Comparison of ENCODE assay signal across 15 cellular contexts in the genomic region with DNA sequence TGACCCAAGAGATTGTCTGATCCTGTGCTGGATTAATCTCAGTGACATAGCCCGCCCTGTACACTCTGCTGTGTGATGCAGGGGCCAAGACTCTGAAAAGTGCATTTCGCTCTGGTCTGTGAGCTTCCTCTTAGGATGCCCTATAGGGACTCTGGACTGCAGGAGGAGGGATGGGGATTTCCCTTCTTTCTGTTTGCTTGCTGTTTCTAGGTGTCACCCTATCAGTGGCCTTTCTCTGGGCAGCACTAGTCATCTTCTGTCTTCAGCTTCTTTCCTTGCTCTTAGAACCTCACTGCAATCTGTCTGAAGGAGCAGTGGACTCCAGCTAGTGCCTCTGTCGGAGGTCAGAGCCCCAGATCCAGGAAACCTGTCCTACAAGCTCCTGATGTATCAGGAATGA. TPM values are rescaled to one million over a fixed set of nuclear protein-coding genes. Genes with fewer than 3 reads are reported as not detected.
DNase-seq lines count a peak whose midpoint lies in the region; ATAC-seq lines count a peak whose summit lies in the region.
"Had no signal": no experiment of that assay in that cellular context is flagged by ENCODE, and none has a peak within 500 bp of the region (broad histone marks: within the 10 kb centered on the region; RNA-seq: fewer than 3 reads in every experiment).

No MANE protein-coding gene starts in this region.

- H3K9me3 Mint-ChIP-seq in activated T-helper 17 cell treated with anti-CD3 and anti-CD28 coated beads, Interleukin-2, amount 50 U/mL, for 72 hours = no peaks in the 10 kb centered on the region
- H3K9me3 Mint-ChIP-seq in stimulated activated memory B cell treated with anti-CD40 and anti-IgM and Interleukin-4, amounts not matched to agents 10 μg/mL and 1 μg/mL and 100 μg/mL, for 72 hours = peaks cover 4% of the 10 kb centered on the region
- H3K9me3 Mint-ChIP-seq: CD8-positive, alpha-beta T cell; H9 had no signal

- peak overlapping the region; percentile 52 for H3K27ac Mint-ChIP-seq in activated T-helper 17 cell treated with anti-CD3 and anti-CD28 coated beads, Interleukin-2, amount 50 U/mL, for 72 hours
- H3K27ac Mint-ChIP-seq in stimulated activated memory B cell treated with anti-CD40 and anti-IgM and Interleukin-4, amounts not matched to agents 10 μg/mL and 1 μg/mL and 100 μg/mL, for 72 hours = no peak overlapping the region
- H3K27ac Mint-ChIP-seq: CD8-positive, alpha-beta T cell; H9 had no signal

- no peaks in the 10 kb centered on the region for H3K27me3 Mint-ChIP-seq in activated T-helper 17 cell treated with anti-CD3 and anti-CD28 coated beads, Interleukin-2, amount 50 U/mL, for 72 hours
- H3K27me3 Mint-ChIP-seq in stimulated activated memory B cell treated with anti-CD40 and anti-IgM and Interleukin-4, amounts not matched to agents 10 μg/mL and 1 μg/mL and 100 μg/mL, for 72 hours = no peaks in the 10 kb centered on the region

- ATAC-seq in GM18498 (IDR thresholded peaks at IDR 0.05; ENCODE audit: unreplicated experiment) (peak; percentile 60), HG02759 (IDR thresholded peaks at IDR 0.05; ENCODE audit: unreplicated experiment) (peak; percentile 57), GM18858 (IDR thresholded peaks at IDR 0.05; ENCODE audit: unreplicated experiment) (no peak), HG03442 (IDR thresholded peaks at IDR 0.05; ENCODE audit: unreplicated experiment) (no peak)
- ATAC-seq in activated T-helper 17 cell treated with anti-CD3 and anti-CD28 coated beads, Interleukin-2, amount 50 U/mL, for 72 hours (replicated peaks) = no peak
- ATAC-seq in stimulated activated memory B cell treated with anti-CD40 and anti-IgM and Interleukin-4, amounts not matched to agents 10 μg/mL and 1 μg/mL and 100 μg/mL, for 72 hours = peak; percentile 27
- ATAC-seq: CD8-positive, alpha-beta T cell; GM12878; HepG2 had no signal

- DNase-seq in GF-D8 (lab: John Stamatoyannopoulos, UW) = no peak
- DNase-seq: 8988T; Calu3; CD8-positive, alpha-beta T cell; DMS79 treated with DMSO at 0.1 percent for 48 hours; H9 had no signal

- H3K4me1 Mint-ChIP-seq in activated T-helper 17 cell treated with anti-CD3 and anti-CD28 coated beads, Interleukin-2, amount 50 U/mL, for 72 hours = no peaks in the 10 kb centered on the region
- H3K4me1 Mint-ChIP-seq in stimulated activated memory B cell treated with anti-CD40 and anti-IgM and Interleukin-4, amounts not matched to agents 10 μg/mL and 1 μg/mL and 100 μg/mL, for 72 hours = peaks cover 6% of the 10 kb centered on the region

- H3K36me3 Mint-ChIP-seq in activated T-helper 17 cell treated with anti-CD3 and anti-CD28 coated beads, Interleukin-2, amount 50 U/mL, for 72 hours (ENCODE audit: low read depth) = no peaks in the 10 kb centered on the region
- H3K36me3 Mint-ChIP-seq in stimulated activated memory B cell treated with anti-CD40 and anti-IgM and Interleukin-4, amounts not matched to agents 10 μg/mL and 1 μg/mL and 100 μg/mL, for 72 hours = no peaks in the 10 kb centered on the region
- H3K36me3 Mint-ChIP-seq: CD8-positive, alpha-beta T cell had no signal

- H3K4me3 Mint-ChIP-seq in activated T-helper 17 cell treated with anti-CD3 and anti-CD28 coated beads, Interleukin-2, amount 50 U/mL, for 72 hours = no peak overlapping the region
- H3K4me3 Mint-ChIP-seq in stimulated activated memory B cell treated with anti-CD40 and anti-IgM and Interleukin-4, amounts not matched to agents 10 μg/mL and 1 μg/mL and 100 μg/mL, for 72 hours = no peak overlapping the region
- H3K4me3 Mint-ChIP-seq: CD8-positive, alpha-beta T cell; H9 had no signal

RNA-seq across cellular contexts. Expression of a gene that starts 34.5 kb away (rescaled TPM):
- total RNA-seq in activated T-helper 17 cell treated with anti-CD3 and anti-CD28 coated beads, Interleukin-2, amount 50 U/mL, for 72 hours = not detected
- total RNA-seq: Calu3; CD8-positive, alpha-beta T cell; GM12878; H1; H9; HepG2 had no signal

Comparison
In these comparisons a context has a peak if more than half of its experiments do, and no peak if none do; other contexts are left out.
1. ATAC-seq: peak in GM18498 (single experiment), HG02759 (single experiment) and stimulated activated memory B cell treated with anti-CD40 and anti-IgM and Interleukin-4, amounts not matched to agents 10 μg/mL and 1 μg/mL and 100 μg/mL, for 72 hours (single experiment); none in activated T-helper 17 cell treated with anti-CD3 and anti-CD28 coated beads, Interleukin-2, amount 50 U/mL, for 72 hours (single experiment), GM18858 (single experiment) and HG03442 (single experiment).